ENCODE assay signal across 8 cellular contexts in the genomic region with DNA sequence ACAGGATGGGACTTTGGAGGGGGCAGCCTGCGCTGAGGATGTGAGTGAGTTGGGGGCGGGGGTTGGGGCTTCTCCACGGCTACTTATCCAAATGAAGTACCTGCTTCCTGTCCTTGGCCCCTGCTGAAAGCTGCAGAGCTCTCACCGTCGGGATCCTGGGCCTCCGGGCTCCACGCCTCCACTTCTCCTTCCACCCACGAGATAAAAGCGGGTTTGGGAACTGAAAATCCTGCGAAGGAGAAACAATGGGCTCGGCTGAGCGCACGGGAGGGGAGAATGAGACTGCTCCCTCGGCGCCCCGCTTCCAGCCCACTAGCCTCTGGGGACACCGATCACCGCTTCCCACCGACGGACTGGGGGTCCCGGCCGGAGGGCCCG. TPM values are rescaled to one million over a fixed set of nuclear protein-coding genes. Genes with fewer than 3 reads are reported as not detected.
DNase-seq lines count a peak whose midpoint lies in the region; ATAC-seq, FAIRE-seq and TF ChIP-seq lines count a peak whose summit lies in the region.

No MANE protein-coding gene starts in this region.

- H3K9ac ChIP-seq in endothelial cell of umbilical vein (replicated peaks; ENCODE audit: extremely low read depth, insufficient read depth, low read length): peak overlapping the region; percentile 67

- H3K4me3 ChIP-seq in Peyer's patch (peak overlapping the region; percentile 68 to 90 (median 78)), endothelial cell of umbilical vein (replicated peaks in 1 of 3; ENCODE audit: insufficient read depth in 1 of 3, low read depth in 1 of 3, low read length in 3 of 3) (peak overlapping the region; percentile 56 to 77 (median 72)), neutrophil (ENCODE audit: low read depth in 1 of 2, low read length in 1 of 2) (peak overlapping the region; percentile 70 to 89)

- no peaks in the 10 kb centered on the region for H3K9me1 ChIP-seq in endothelial cell of umbilical vein (replicated peaks; ENCODE audit: control insufficient read depth, extremely low read depth, insufficient read depth, low read length)

- DNase-seq in activated T-cell treated with anti-CD3 and anti-CD28 coated beads, Interleukin-2, amount 50 U/mL, for 24 hours: no peak
- DNase-seq in activated T-cell treated with anti-CD3 and anti-CD28 coated beads for 4 hours (no peak), Peyer's patch (peak in 2 of 3 donors; percentile 29 to 52), endothelial cell of umbilical vein (ENCODE audit: low read depth, low spot score) (no peak), HEK293T (ENCODE audit: extremely low spot score) (no peak), NCI-H1048 (lab: John Stamatoyannopoulos, UW) (no peak)

- peak overlapping the region; percentile 94 for H3K4me2 ChIP-seq in endothelial cell of umbilical vein (ENCODE audit: insufficient read depth, low read length)

- peak; percentile 46 for FAIRE-seq in endothelial cell of umbilical vein (lab: Jason Lieb, UNC)

- peaks cover 67% of the 10 kb centered on the region for H3K36me3 Mint-ChIP-seq in activated T-cell treated with anti-CD3 and anti-CD28 coated beads, Interleukin-2, amount 50 U/mL, for 24 hours (ENCODE audit: low read depth)

- TF ChIP-seq POLR2A in Peyer's patch (IDR thresholded peaks at IDR 0.05): no peak
- no peak for TF ChIP-seq POLR2A in endothelial cell of umbilical vein (IDR thresholded peaks at IDR 0.05; ENCODE audit: low read depth, low read length)

- CTCF ChIA-PET in endothelial cell of umbilical vein (lab: Charles Lee) (interaction anchor here (0.8 to 5.2 kb wide), 5 partner anchors 13 to 155 kb away, joined by 3 to 20 read pairs (median 4); partner anchors contain the start of genes DCTPP1 and ZNF747), HEK293T (lab: Yijun Ruan, JAX) (no interaction called here)

- intact Hi-C loops in endothelial cell of umbilical vein (cut with micrococcal nuclease): loop anchor here (1.0 to 2.0 kb wide), 8 partner anchors 13 to 155 kb away; partner anchors contain the start of genes DCTPP1, FBRS, PRR14 and ZNF689

- H3K9me3 ChIP-seq in Peyer's patch (no peaks in the 10 kb centered on the region), endothelial cell of umbilical vein (replicated peaks; ENCODE audit: control insufficient read depth, insufficient read depth, low read length) (no peaks in the 10 kb centered on the region), neutrophil (no peaks in the 10 kb centered on the region)

- H3K36me3 ChIP-seq in Peyer's patch (peaks cover 0 to 35% (median 0%) of the 10 kb centered on the region in 3 donors), endothelial cell of umbilical vein (ENCODE audit: control insufficient read depth in 2 of 2, extremely low read depth in 1 of 2, insufficient read depth in 2 of 2, low read length in 2 of 2) (peaks cover 2 to 10% of the 10 kb centered on the region in 2 experiments), neutrophil (peaks cover 11% of the 10 kb centered on the region)

- peaks cover 42% of the 10 kb centered on the region for H3K4me1 Mint-ChIP-seq in activated T-cell treated with anti-CD3 and anti-CD28 coated beads, Interleukin-2, amount 50 U/mL, for 24 hours (ENCODE audit: low read depth)

- H3K27me3 ChIP-seq in Peyer's patch (no peaks in the 10 kb centered on the region), endothelial cell of umbilical vein (ENCODE audit: control insufficient read depth in 2 of 2, insufficient read depth in 2 of 2, low read length in 2 of 2) (no peaks in the 10 kb centered on the region), neutrophil (no peaks in the 10 kb centered on the region)

- H3K27ac Mint-ChIP-seq in activated T-cell treated with anti-CD3 and anti-CD28 coated beads, Interleukin-2, amount 50 U/mL, for 24 hours: peak overlapping the region; percentile 96

- no peaks in the 10 kb centered on the region for H3K27me3 Mint-ChIP-seq in activated T-cell treated with anti-CD3 and anti-CD28 coated beads, Interleukin-2, amount 50 U/mL, for 24 hours

- peaks cover 0 to 31% (median 2%) of the 10 kb centered on the region in 4 donors for H3K4me1 ChIP-seq in Peyer's patch
- peaks cover 7% of the 10 kb centered on the region for H3K4me1 ChIP-seq in endothelial cell of umbilical vein (ENCODE audit: control insufficient read depth, extremely low read depth, insufficient read depth, low read length)
- peaks cover 14 to 16% of the 10 kb centered on the region in 2 experiments for H3K4me1 ChIP-seq in neutrophil (ENCODE audit: control insufficient read depth in 1 of 2, insufficient read depth in 1 of 2, low read depth in 1 of 2, low read length in 1 of 2)

- H4K20me1 ChIP-seq in endothelial cell of umbilical vein (replicated peaks; ENCODE audit: control insufficient read depth, extremely low read depth, insufficient read depth, low read length): no peaks in the 10 kb centered on the region

- no peak for TF ChIP-seq CTCF in Peyer's patch (IDR thresholded peaks at IDR 0.05)
- no peak for TF ChIP-seq CTCF in endothelial cell of umbilical vein (IDR thresholded peaks at IDR 0.05; ENCODE audit: extremely low read depth in 1 of 2, insufficient read depth in 1 of 2, low read depth in 1 of 2, low read length in 2 of 2)
- no peak for TF ChIP-seq CTCF in neutrophil (IDR thresholded peaks at IDR 0.05)

- peak overlapping the region; percentile 92 for H3K4me3 Mint-ChIP-seq in activated T-cell treated with anti-CD3 and anti-CD28 coated beads, Interleukin-2, amount 50 U/mL, for 24 hours

- H3K79me2 ChIP-seq in endothelial cell of umbilical vein (ENCODE audit: control insufficient read depth, insufficient read depth, low read length): peaks cover 35% of the 10 kb centered on the region

- H3K27ac ChIP-seq in Peyer's patch (peak overlapping the region; percentile 85 to 92 (median 88)), endothelial cell of umbilical vein (ENCODE audit: insufficient read depth, low read depth, low read length) (peak overlapping the region; percentile 49), neutrophil (peak overlapping the region; percentile 68)

- dilution Hi-C loops in endothelial cell of umbilical vein (cut with MboI; ENCODE audit: extremely low pct_ligation_motif_present, low sequenced_read_pairs): no loop called here

- ATAC-seq in HG02840 (IDR thresholded peaks at IDR 0.05; ENCODE audit: low FRiP score, unreplicated experiment): peak; percentile 21

- POLR2A ChIA-PET in endothelial cell of umbilical vein (lab: Charles Lee) (no interaction called here), HEK293T (lab: Yijun Ruan, JAX) (interaction anchor here (1.6 kb wide), 1 partner anchor 13 kb away, joined by 5 read pairs; the partner anchor contains the start of gene ZNF688)

- BruUV-seq in endothelial cell of umbilical vein (replicated peaks; lab: Mats Ljungman, UMichigan): TSS peak; percentile 36

- no peaks in the 10 kb centered on the region for H3K9me3 Mint-ChIP-seq in activated T-cell treated with anti-CD3 and anti-CD28 coated beads, Interleukin-2, amount 50 U/mL, for 24 hours

- H2AFZ ChIP-seq in endothelial cell of umbilical vein (ENCODE audit: low read depth, low read length): peak overlapping the region; percentile 77

RNA-seq across cellular contexts. Expression of gene ZNF785, which starts 0.5 kb away (rescaled TPM):
- total RNA-seq in Peyer's patch (10 to 100 TPM; 13.7 to 55.0 (median 29.3) TPM), endothelial cell of umbilical vein (17.6 and 21.9 TPM in 2 replicates)
- 7.8 and 9.7 TPM in 2 replicates for polyA plus RNA-seq in endothelial cell of umbilical vein
- 6.2 and 8.2 TPM in 2 replicates for polyA plus RNA-seq in endothelial cell of umbilical vein (2011; cell fraction: cytosol; rRNA removed)
- 20.8 and 22.6 TPM in 2 replicates for polyA plus RNA-seq in endothelial cell of umbilical vein (2011; cell fraction: nucleus; rRNA removed)
- polyA plus RNA-seq in endothelial cell of umbilical vein (2012): 5.8 and 6.4 TPM in 2 replicates
- 9.4 and 9.6 TPM in 2 replicates for polyA minus RNA-seq in endothelial cell of umbilical vein
- polyA minus RNA-seq in endothelial cell of umbilical vein (2011; cell fraction: cytosol; rRNA and poly(A)+ RNA removed): 4.3 TPM
- polyA minus RNA-seq in endothelial cell of umbilical vein (2011; cell fraction: nucleus; rRNA and poly(A)+ RNA removed): 8.6 and 9.5 TPM in 2 replicates

RNA-seq across cellular contexts. Expression of gene ZNF688, which starts 13.5 kb away (rescaled TPM):
- total RNA-seq in Peyer's patch: 10 to 100 TPM; 38.6 to 53.3 (median 41.1) TPM
- 10.5 and 10.9 TPM in 2 replicates for total RNA-seq in endothelial cell of umbilical vein
- polyA plus RNA-seq in endothelial cell of umbilical vein: 5.4 and 7.5 TPM in 2 replicates
- polyA plus RNA-seq in endothelial cell of umbilical vein (2011; cell fraction: cytosol; rRNA removed): 3.2 and 6.2 TPM in 2 replicates
- polyA plus RNA-seq in endothelial cell of umbilical vein (2011; cell fraction: nucleus; rRNA removed): 10.7 and 12.9 TPM in 2 replicates
- 5.1 and 5.5 TPM in 2 replicates for polyA plus RNA-seq in endothelial cell of umbilical vein (2012)
- 1.5 and 2.4 TPM in 2 replicates for polyA minus RNA-seq in endothelial cell of umbilical vein
- 1.3 TPM for polyA minus RNA-seq in endothelial cell of umbilical vein (2011; cell fraction: cytosol; rRNA and poly(A)+ RNA removed)
- 2.4 and 3.9 TPM in 2 replicates for polyA minus RNA-seq in endothelial cell of umbilical vein (2011; cell fraction: nucleus; rRNA and poly(A)+ RNA removed)

RNA-seq across cellular contexts. Expression of gene ZNF689, which starts 25.2 kb away (rescaled TPM):
- 10 to 100 TPM in 2 of 4 donors, 1 to 10 TPM in 2; 7.5 to 12.5 (median 9.9) TPM for total RNA-seq in Peyer's patch
- total RNA-seq in endothelial cell of umbilical vein: 6.8 and 8.4 TPM in 2 replicates
- polyA plus RNA-seq in endothelial cell of umbilical vein: 7.5 and 9.2 TPM in 2 replicates
- 4.1 and 5.0 TPM in 2 replicates for polyA plus RNA-seq in endothelial cell of umbilical vein (2011; cell fraction: cytosol; rRNA removed)
- 4.1 and 4.7 TPM in 2 replicates for polyA plus RNA-seq in endothelial cell of umbilical vein (2011; cell fraction: nucleus; rRNA removed)
- polyA plus RNA-seq in endothelial cell of umbilical vein (2012): 4.0 and 4.4 TPM in 2 replicates
- 6.5 and 10.9 TPM in 2 replicates for polyA minus RNA-seq in endothelial cell of umbilical vein
- 15.6 TPM for polyA minus RNA-seq in endothelial cell of umbilical vein (2011; cell fraction: cytosol; rRNA and poly(A)+ RNA removed)
- polyA minus RNA-seq in endothelial cell of umbilical vein (2011; cell fraction: nucleus; rRNA and poly(A)+ RNA removed): 5.5 and 8.3 TPM in 2 replicates

RNA-seq across cellular contexts. Expression of gene ZNF764, which starts 26.8 kb away (rescaled TPM):
- total RNA-seq in Peyer's patch (10 to 100 TPM in 3 of 4 donors, 1 to 10 TPM in 1; 5.8 to 22.5 (median 19.8) TPM), endothelial cell of umbilical vein (10.7 and 12.1 TPM in 2 replicates)
- 5.0 and 7.9 TPM in 2 replicates for polyA plus RNA-seq in endothelial cell of umbilical vein
- 3.0 and 3.9 TPM in 2 replicates for polyA plus RNA-seq in endothelial cell of umbilical vein (2011; cell fraction: cytosol; rRNA removed)
- polyA plus RNA-seq in endothelial cell of umbilical vein (2011; cell fraction: nucleus; rRNA removed): 5.8 and 6.2 TPM in 2 replicates
- 3.8 and 4.2 TPM in 2 replicates for polyA plus RNA-seq in endothelial cell of umbilical vein (2012)
- 4.8 and 5.0 TPM in 2 replicates for polyA minus RNA-seq in endothelial cell of umbilical vein
- 5.7 TPM for polyA minus RNA-seq in endothelial cell of umbilical vein (2011; cell fraction: cytosol; rRNA and poly(A)+ RNA removed)
- 3.6 and 4.1 TPM in 2 replicates for polyA minus RNA-seq in endothelial cell of umbilical vein (2011; cell fraction: nucleus; rRNA and poly(A)+ RNA removed)

RNA-seq across cellular contexts. Expression of gene ZNF747, which starts 50.4 kb away (rescaled TPM):
- total RNA-seq in Peyer's patch (10 to 100 TPM; 12.4 to 22.8 (median 19.1) TPM), endothelial cell of umbilical vein (7.2 and 8.6 TPM in 2 replicates)
- 6.4 and 7.0 TPM in 2 replicates for polyA plus RNA-seq in endothelial cell of umbilical vein
- 4.4 and 5.2 TPM in 2 replicates for polyA plus RNA-seq in endothelial cell of umbilical vein (2011; cell fraction: cytosol; rRNA removed)
- 3.4 and 3.9 TPM in 2 replicates for polyA plus RNA-seq in endothelial cell of umbilical vein (2011; cell fraction: nucleus; rRNA removed)
- 2.3 and 3.0 TPM in 2 replicates for polyA plus RNA-seq in endothelial cell of umbilical vein (2012)
- 4.7 and 5.0 TPM in 2 replicates for polyA minus RNA-seq in endothelial cell of umbilical vein
- polyA minus RNA-seq in endothelial cell of umbilical vein (2011; cell fraction: cytosol; rRNA and poly(A)+ RNA removed): 6.6 TPM
- polyA minus RNA-seq in endothelial cell of umbilical vein (2011; cell fraction: nucleus; rRNA and poly(A)+ RNA removed): 4.0 and 4.6 TPM in 2 replicates

Comparison
In these comparisons a context has a peak if more than half of its experiments do, and no peak if none do; other contexts are left out.
1. DNase-seq: peak in Peyer's patch (2 of 3); none in activated T-cell treated with anti-CD3 and anti-CD28 coated beads, Interleukin-2, amount 50 U/mL, for 24 hours (single experiment), activated T-cell treated with anti-CD3 and anti-CD28 coated beads for 4 hours (single experiment), endothelial cell of umbilical vein (single experiment), HEK293T (single experiment) and NCI-H1048 (single experiment).
2. Peak in every context shown above with its lines, with median percentiles within 50 percentile points of each other: H3K27ac ChIP-seq and H3K4me3 ChIP-seq.